In genomic region chr7:84261509-84261908, GRCh38 we compare ENCODE assay signal across 17 cellular contexts.
"Had no signal": no experiment of that assay in that cellular context is flagged by ENCODE, and none has a peak within 500 bp of the region (broad histone marks: within the 10 kb centered on the region; RNA-seq: fewer than 3 reads in every experiment).

No MANE protein-coding gene starts in this region.

- ATAC-seq: left cardiac atrium had no signal

- H3K9me3 ChIP-seq: esophagus squamous epithelium, left ventricle myocardium inferior, sigmoid colon, stomach, thoracic aorta had no signal

- DNase-seq: esophagus squamous epithelium; foreskin fibroblast; immature natural killer cell; left cardiac atrium; left ventricle myocardium inferior; mesendoderm; naive B cell; sigmoid colon; stimulated activated CD4-positive, alpha-beta T cell treated with anti-CD3 and anti-CD28 coated beads, Interleukin-2, amount 100 ng/mL, for 24 hours; stimulated activated CD4-positive, alpha-beta T cell treated with anti-CD3 and anti-CD28 coated beads, Interleukin-4, amount 100 ng/mL, for 4 hours; stimulated activated naive CD4-positive, alpha-beta T cell; stomach; trophoblast cell had no signal

- H3K4me1 ChIP-seq: esophagus squamous epithelium, left ventricle myocardium inferior had no signal

- H3K27me3 ChIP-seq: esophagus squamous epithelium, sigmoid colon, stomach had no signal

- H3K27ac ChIP-seq: esophagus squamous epithelium, left ventricle myocardium inferior, sigmoid colon, skin epidermis, stomach, thoracic aorta had no signal

- H3K4me3 ChIP-seq: esophagus squamous epithelium, left ventricle myocardium inferior, sigmoid colon, skin epidermis, stomach, thoracic aorta had no signal

- H3K36me3 ChIP-seq: esophagus squamous epithelium, left ventricle myocardium inferior, sigmoid colon, stomach, thoracic aorta had no signal

- FAIRE-seq: colon, keratinocyte had no signal
